In genomic region chr1:1996207-1996651, GRCh38 we compare ENCODE assay signal across 1 cellular context.
A peak's percentile ranks its signal among the peaks of the same experiment; 100 is the strongest.
TF ChIP-seq lines count a peak whose summit lies in the region.

No MANE protein-coding gene starts in this region.

TF ChIP-seq in K562, 482 proteins besides CTCF, POLR2A, EP300 and RAD21 (continued from another document and continues in another):
- peak; percentile 47 for TF ChIP-seq E2F8 (IDR thresholded peaks at IDR 0.05; ENCODE audit: low read depth, partially characterized antibody)
- TF ChIP-seq ZNF146 (CRISPR knock-in tag; IDR thresholded peaks at IDR 0.05; ENCODE audit: unreplicated experiment) = no peak
- no peak for TF ChIP-seq PYGO2 (tag; IDR thresholded peaks at IDR 0.05)
- peak; percentile 74 for TF ChIP-seq KLF6 (CRISPR knock-in tag; IDR thresholded peaks at IDR 0.05; ENCODE audit: borderline replicate concordance)
- TF ChIP-seq SLC30A9 (CRISPR knock-in tag; IDR thresholded peaks at IDR 0.05) = no peak
- TF ChIP-seq MECOM (CRISPR knock-in tag; IDR thresholded peaks at IDR 0.05) = peak; percentile 58; the same call in 1 of the 2 replicates
- no peak for TF ChIP-seq BHLHE40 (IDR thresholded peaks at IDR 0.05; ENCODE audit: low read length)
- no peak for TF ChIP-seq DACH1 (IDR thresholded peaks at IDR 0.05; ENCODE audit: partially characterized antibody)
- TF ChIP-seq SRSF7 (optimal IDR thresholded peaks at IDR 0.05; ENCODE audit: low read depth, low read length) = no peak
- no peak for TF ChIP-seq XRCC3 (IDR thresholded peaks at IDR 0.05)
- no peak for TF ChIP-seq THAP12 (CRISPR knock-in tag; IDR thresholded peaks at IDR 0.05)
- TF ChIP-seq ZNF395 (CRISPR knock-in tag; IDR thresholded peaks at IDR 0.05) = peak; percentile 79; the same call in 1 of the 2 replicates
- 0 out of 2 replicates have a peak, but pooled peaks have one; percentile 8 for TF ChIP-seq RAD51 (IDR thresholded peaks at IDR 0.05; ENCODE audit: borderline replicate concordance, low read depth)
- no peak for TF ChIP-seq TSHZ1 (CRISPR knock-in tag; IDR thresholded peaks at IDR 0.05)
- TF ChIP-seq NFXL1 (CRISPR knock-in tag; IDR thresholded peaks at IDR 0.05) = no peak
- TF ChIP-seq ZNF79 (CRISPR knock-in tag; IDR thresholded peaks at IDR 0.05; ENCODE audit: low read depth) = peak; percentile 48; the same call in 1 of the 2 replicates
- TF ChIP-seq NBN (IDR thresholded peaks at IDR 0.05; ENCODE audit: low read depth) = peak; percentile 78; the same call in 1 of the 2 replicates
- no peak for TF ChIP-seq ZNF316 (IDR thresholded peaks at IDR 0.05)
- TF ChIP-seq TCF3 (CRISPR knock-in tag; IDR thresholded peaks at IDR 0.05) = no peak
- no peak for TF ChIP-seq TSC22D4 (tag; IDR thresholded peaks at IDR 0.05)
- TF ChIP-seq MTA1 (IDR thresholded peaks at IDR 0.05; ENCODE audit: borderline replicate concordance) = 0 out of 2 replicates have a peak, but pooled peaks have one; percentile 14
- peak; percentile 41; the same call in 1 of the 2 replicates for TF ChIP-seq TEAD4 (IDR thresholded peaks at IDR 0.05; ENCODE audit: low read length)
- no peak for TF ChIP-seq TEAD4 (CRISPR knock-in tag; IDR thresholded peaks at IDR 0.05; ENCODE audit: borderline replicate concordance)
- TF ChIP-seq ETV1 (tag; conservative IDR thresholded peaks at IDR 0.05; ENCODE audit: low read depth) = peak; percentile 88
- TF ChIP-seq ZNF41 (CRISPR knock-in tag; conservative IDR thresholded peaks at IDR 0.05) = no peak
- no peak for TF ChIP-seq CBFA2T3 (IDR thresholded peaks at IDR 0.05)
- peak; percentile 51; the same call in 1 of the 2 replicates for TF ChIP-seq LEF1 (IDR thresholded peaks at IDR 0.05)
- no peak for TF ChIP-seq HNRNPLL (IDR thresholded peaks at IDR 0.05; ENCODE audit: low read depth, low read length, poor library complexity, severe bottlenecking)
- no peak for TF ChIP-seq ZNF512 (tag; IDR thresholded peaks at IDR 0.05)
- TF ChIP-seq ETV5 (CRISPR knock-in tag; IDR thresholded peaks at IDR 0.05; ENCODE audit: low read depth) = peak; percentile 34; the same call in 1 of the 2 replicates
- no peak for TF ChIP-seq TRIM28 (IDR thresholded peaks at IDR 0.05)
- no peak for TF ChIP-seq ZC3H8 (IDR thresholded peaks at IDR 0.05)
- TF ChIP-seq CEBPG (CRISPR knock-in tag; IDR thresholded peaks at IDR 0.05) = peak; percentile 93
- TF ChIP-seq CEBPG (tag; conservative IDR thresholded peaks at IDR 0.05 in 1 of 2, IDR thresholded peaks at IDR 0.05 in 1 of 2) = peak; percentile 86 to 96
- TF ChIP-seq ZBTB12 (CRISPR knock-in tag; IDR thresholded peaks at IDR 0.05) = peak; percentile 30; the same call in 1 of the 2 replicates
- no peak for TF ChIP-seq ZNF398 (CRISPR knock-in tag; IDR thresholded peaks at IDR 0.05)
- 0 out of 2 replicates have a peak, but pooled peaks have one; percentile 59 for TF ChIP-seq ZNF449 (CRISPR knock-in tag; IDR thresholded peaks at IDR 0.05)
- peak; percentile 79; the same call in 1 of the 2 replicates for TF ChIP-seq BRD4 (IDR thresholded peaks at IDR 0.05)
- peak; percentile 96 for TF ChIP-seq L3MBTL2 (IDR thresholded peaks at IDR 0.05)
- peak; percentile 68 for TF ChIP-seq JUND (IDR thresholded peaks at IDR 0.05; ENCODE audit: borderline replicate concordance, low read depth, low read length)
- TF ChIP-seq JUND (tag; IDR thresholded peaks at IDR 0.05; ENCODE audit: borderline replicate concordance, low read depth, low read length) = peak; percentile 63; the same call in 2 of the 3 replicates
- peak; percentile 95 for TF ChIP-seq ZNF175 (CRISPR knock-in tag; IDR thresholded peaks at IDR 0.05; ENCODE audit: low read depth)
- TF ChIP-seq CBX1 (IDR thresholded peaks at IDR 0.05; ENCODE audit: low read depth) = peak; percentile 59; the same call in 1 of the 2 replicates
- TF ChIP-seq BACH1 (tag; IDR thresholded peaks at IDR 0.05) = 0 out of 2 replicates have a peak, but pooled peaks have one; percentile 47
- TF ChIP-seq SRF (CRISPR knock-in tag; IDR thresholded peaks at IDR 0.05) = peak in 1 of 2 experiments; percentile 38; a peak in 1 of 4 replicates
- TF ChIP-seq BRCA1 (IDR thresholded peaks at IDR 0.05) = no peak
- TF ChIP-seq BRCA1 (CRISPR knock-in tag; IDR thresholded peaks at IDR 0.05) = no peak
- peak; percentile 85; the same call in 1 of the 2 replicates for TF ChIP-seq GTF2E2 (tag; IDR thresholded peaks at IDR 0.05)
- no peak for TF ChIP-seq KAT7 (CRISPR knock-in tag; IDR thresholded peaks at IDR 0.05; ENCODE audit: borderline replicate concordance)
- TF ChIP-seq E2F4 (CRISPR knock-in tag; IDR thresholded peaks at IDR 0.05; ENCODE audit: low read depth) = no peak
- peak; percentile 56 for TF ChIP-seq CXXC5 (CRISPR knock-in tag; IDR thresholded peaks at IDR 0.05)
- TF ChIP-seq NCOA1 (IDR thresholded peaks at IDR 0.05; ENCODE audit: low read depth) = no peak
- no peak for TF ChIP-seq CBX5 (IDR thresholded peaks at IDR 0.05; ENCODE audit: borderline replicate concordance, low read depth)
- no peak for TF ChIP-seq PTTG1 (tag; IDR thresholded peaks at IDR 0.05; ENCODE audit: low read depth)
